In the genomic region with DNA sequence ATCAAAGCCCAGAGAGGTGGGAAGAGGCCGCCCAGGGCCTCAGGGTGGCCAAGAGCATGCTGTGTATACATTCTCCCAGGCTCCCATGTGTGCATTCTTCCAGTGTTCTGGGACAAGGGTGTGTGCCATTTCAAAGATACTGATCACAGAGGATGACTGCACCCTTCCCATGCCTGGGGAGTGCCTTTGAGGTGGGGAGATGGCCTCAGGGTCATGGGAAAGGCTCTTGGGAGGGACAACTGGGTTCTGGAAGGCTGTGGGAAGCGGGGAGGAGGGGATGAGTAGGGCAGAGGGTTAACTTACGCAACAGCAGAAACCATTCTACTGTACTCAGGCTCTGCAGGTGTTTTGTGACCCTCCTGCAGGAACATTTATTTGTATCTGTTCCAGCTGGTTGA, we compare ENCODE assay signal across 13 cellular contexts. TPM values are rescaled to one million over a fixed set of nuclear protein-coding genes. Genes with fewer than 3 reads are reported as not detected.
DNase-seq lines count a peak whose midpoint lies in the region; ATAC-seq and TF ChIP-seq lines count a peak whose summit lies in the region.
"Had no signal": no experiment of that assay in that cellular context is flagged by ENCODE, and none has a peak within 500 bp of the region (broad histone marks: within the 10 kb centered on the region; RNA-seq: fewer than 3 reads in every experiment).

No MANE protein-coding gene starts in this region.

- ATAC-seq in lower lobe of right lung: peak in 1 of 2 donors; percentile 7
- ATAC-seq in GM21390 (IDR thresholded peaks at IDR 0.05; ENCODE audit: unreplicated experiment): no peak
- ATAC-seq: naive thymus-derived CD8-positive, alpha-beta T cell had no signal

- no peak for TF ChIP-seq CTCF in chondrocyte (IDR thresholded peaks at IDR 0.05)
- TF ChIP-seq CTCF in lower lobe of right lung (IDR thresholded peaks at IDR 0.05): no peak
- TF ChIP-seq CTCF in spleen (IDR thresholded peaks at IDR 0.05 in 8 of 11, conservative IDR thresholded peaks at IDR 0.05 in 3 of 11): no peak
- TF ChIP-seq CTCF in testis (IDR thresholded peaks at IDR 0.05): no peak

- WGBS in spleen, 5 donors: 88 to 94% (median 93%) methylated on average over 3 of the region's 3 CpGs
- WGBS in testis, 2 donors: 90 to 98% methylated on average over 3 of the region's 3 CpGs

- H3K36me3 Mint-ChIP-seq in chondrocyte (ENCODE audit: low read depth): peaks cover 1% of the 10 kb centered on the region
- H3K36me3 Mint-ChIP-seq: naive thymus-derived CD8-positive, alpha-beta T cell had no signal

- H3K27ac Mint-ChIP-seq in chondrocyte (ENCODE audit: unreplicated experiment): peak overlapping the region; percentile 95
- H3K27ac Mint-ChIP-seq: activated T-cell treated with anti-CD3 and anti-CD28 coated beads, Interleukin-2, amount 50 U/mL, for 24 hours; naive thymus-derived CD8-positive, alpha-beta T cell had no signal

- H3K4me1 ChIP-seq in lower lobe of right lung (peaks cover 11% of the 10 kb centered on the region), spleen (peaks cover 0 to 6% (median 0%) of the 10 kb centered on the region in 6 donors), testis (no peaks in the 10 kb centered on the region)

- no peaks in the 10 kb centered on the region for H3K9me3 Mint-ChIP-seq in chondrocyte (ENCODE audit: low read depth)
- H3K9me3 Mint-ChIP-seq: activated T-cell treated with anti-CD3 and anti-CD28 coated beads, Interleukin-2, amount 50 U/mL, for 24 hours; naive thymus-derived CD8-positive, alpha-beta T cell had no signal

- peak; percentile 87 for DNase-seq in HCEC 1CT
- DNase-seq in chondrocyte (ENCODE audit: low spot score): no peak
- DNase-seq in lower lobe of right lung: no peak
- DNase-seq in spleen: peak; percentile 64
- no peak for DNase-seq in DMS114 treated with DMSO at 0.1 percent for 48 hours (lab: John Stamatoyannopoulos, UW; ENCODE audit: unreplicated experiment)
- no peak for DNase-seq in testis
- no peak for DNase-seq in NCI-H146 (lab: John Stamatoyannopoulos, UW)
- DNase-seq: activated T-cell treated with anti-CD3 and anti-CD28 coated beads, Interleukin-2, amount 50 U/mL, for 24 hours; amygdala; GDM1; naive thymus-derived CD8-positive, alpha-beta T cell; NCI-H1694 treated with DMSO at 0.1 percent for 48 hours had no signal

- H3K4me3 Mint-ChIP-seq in chondrocyte (ENCODE audit: unreplicated experiment): no peak overlapping the region
- H3K4me3 Mint-ChIP-seq: activated T-cell treated with anti-CD3 and anti-CD28 coated beads, Interleukin-2, amount 50 U/mL, for 24 hours; naive thymus-derived CD8-positive, alpha-beta T cell had no signal

- H3K4me1 Mint-ChIP-seq in chondrocyte (ENCODE audit: low read depth): peaks cover 30% of the 10 kb centered on the region
- H3K4me1 Mint-ChIP-seq: naive thymus-derived CD8-positive, alpha-beta T cell had no signal

- no peaks in the 10 kb centered on the region for H3K27me3 ChIP-seq in lower lobe of right lung (ENCODE audit: low read depth)
- H3K27me3 ChIP-seq in spleen (replicated peaks in 1 of 7): peaks cover 0 to 4% (median 0%) of the 10 kb centered on the region in 7 donors
- H3K27me3 ChIP-seq in testis: no peaks in the 10 kb centered on the region

- intact Hi-C loops in lower lobe of right lung (cut with DNase I) (no loop called here), spleen (cut with DNase I; ENCODE audit: low total_unique reads) (no loop called here), testis (cut with DNase I; ENCODE audit: low total_unique reads) (no loop called here)

- TF ChIP-seq POLR2A in spleen (IDR thresholded peaks at IDR 0.05) (no peak), testis (IDR thresholded peaks at IDR 0.05) (no peak)

- H3K4me3 ChIP-seq in lower lobe of right lung (no peak overlapping the region), spleen (no peak overlapping the region), testis (no peak overlapping the region)

- H3K36me3 ChIP-seq in lower lobe of right lung (no peaks in the 10 kb centered on the region), spleen (no peaks in the 10 kb centered on the region), testis (ENCODE audit: low read depth, missing control alignments) (no peaks in the 10 kb centered on the region)

- H3K27me3 Mint-ChIP-seq in chondrocyte (ENCODE audit: low read depth): no peaks in the 10 kb centered on the region
- H3K27me3 Mint-ChIP-seq: activated T-cell treated with anti-CD3 and anti-CD28 coated beads, Interleukin-2, amount 50 U/mL, for 24 hours had no signal

- H3K27ac ChIP-seq in lower lobe of right lung: peak overlapping the region; percentile 62
- no peak overlapping the region for H3K27ac ChIP-seq in spleen
- H3K27ac ChIP-seq in testis: no peak overlapping the region

- H3K9me3 ChIP-seq in lower lobe of right lung (no peaks in the 10 kb centered on the region), spleen (no peaks in the 10 kb centered on the region), testis (no peaks in the 10 kb centered on the region)

RNA-seq across cellular contexts. Expression of a gene that starts 40.9 kb away (rescaled TPM):
- total RNA-seq in chondrocyte (8.0 to 9.0 TPM (median 8.0 TPM) in 3 replicates), lower lobe of right lung (12.9 TPM), spleen (10 to 100 TPM in 5 of 7 donors, 1 to 10 TPM in 2; 7.5 to 30.5 (median 16.2) TPM), testis (10 to 100 TPM in 1 of 2 donors, 1 to 10 TPM in 1; 7.9 to 10.9 TPM)
- polyA plus RNA-seq in spleen (1 to 10 TPM; 1.5 to 5.3 (median 2.0) TPM), testis (ENCODE audit: insufficient read depth, low read depth, low replicate concordance) (3.3 TPM)

Comparison
In these comparisons a context has a peak if more than half of its experiments do, and no peak if none do; other contexts are left out.
1. DNase-seq: peak in HCEC 1CT (single experiment) and spleen (single experiment); none in chondrocyte (single experiment), lower lobe of right lung (single experiment), DMS114 treated with DMSO at 0.1 percent for 48 hours (single experiment), testis (single experiment) and NCI-H146 (single experiment).